In the genomic region with DNA sequence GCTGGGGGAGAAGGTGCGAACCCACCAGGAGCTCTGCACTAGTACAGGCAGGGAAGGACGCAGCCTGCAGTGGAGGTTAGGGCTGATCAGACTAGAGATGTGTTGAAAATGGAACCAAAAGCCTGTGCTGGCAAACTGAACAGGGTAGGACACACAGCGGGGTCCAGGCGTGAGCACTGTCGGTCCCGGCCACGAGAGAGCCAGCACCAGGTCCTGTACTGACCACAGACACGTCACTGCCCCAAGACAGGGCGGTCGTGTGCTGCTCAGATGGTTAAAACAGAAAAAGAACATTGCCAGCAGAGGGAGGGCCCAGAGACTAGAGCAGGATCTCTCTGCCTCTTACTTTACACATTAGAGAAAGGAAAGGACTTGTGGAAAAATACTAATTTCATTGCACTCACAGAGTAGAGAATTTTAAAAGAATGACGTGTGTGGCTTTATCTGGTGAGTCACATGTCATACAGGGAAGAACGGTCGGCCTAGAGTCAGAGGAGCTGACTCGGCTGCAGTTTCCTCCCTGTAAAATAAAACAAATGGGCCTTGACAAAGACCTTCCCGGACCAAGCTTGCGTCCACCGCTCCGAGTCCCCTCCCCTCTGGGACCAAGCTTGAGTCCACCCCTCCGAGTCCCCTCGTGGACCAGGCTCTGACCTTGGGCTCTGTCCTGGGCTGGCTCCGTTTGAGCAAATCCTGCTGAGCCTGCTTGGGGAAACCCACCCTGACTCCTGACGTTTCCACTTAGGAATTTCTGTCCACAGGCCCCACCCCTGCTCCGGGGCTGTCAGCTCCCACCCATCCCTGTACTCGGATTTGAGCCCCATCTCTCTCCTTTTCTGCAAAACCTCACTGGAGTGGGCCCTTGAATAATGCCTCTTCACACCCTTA, we compare ENCODE assay signal across 9 cellular contexts. TPM values are rescaled to one million over a fixed set of nuclear protein-coding genes. Genes with fewer than 3 reads are reported as not detected.
DNase-seq lines count a peak whose midpoint lies in the region; ATAC-seq, FAIRE-seq and TF ChIP-seq lines count a peak whose summit lies in the region.
"Had no signal": no experiment of that assay in that cellular context is flagged by ENCODE, and none has a peak within 500 bp of the region (broad histone marks: within the 10 kb centered on the region; RNA-seq: fewer than 3 reads in every experiment).

No MANE protein-coding gene starts in this region.

- H2BK20ac ChIP-seq in H1 (ENCODE audit: low read length): no peak overlapping the region

- no peaks in the 10 kb centered on the region for H3K9me3 Mint-ChIP-seq in activated CD4-positive, alpha-beta T cell treated with anti-CD3 and anti-CD28 coated beads, Interleukin-2, amount 10 ng/mL, durations not matched to agents 24 days and 14 days

- whole genome bisulfite sequencing in H1 (ENCODE audit: extremely low coverage in 1 of 2, insufficient coverage in 1 of 2, insufficient read length in 1 of 2, insufficient replicate concordance in 2 of 2, low coverage in 1 of 2, low lambda C conversion rate in 2 of 2, missing lambda C conversion rate in 1 of 2), 2 experiments: 92% methylated on average over 23 of the region's 24 CpGs; no CpG with 5 or more reads in 1 of the 2 experiments
- WGBS in upper lobe of left lung, 2 donors: 39 to 40% methylated on average over 21 to 24 of the region's 24 CpGs

- H3K9me3 ChIP-seq in H1 (ENCODE audit: insufficient read depth in 2 of 2, low read depth in 1 of 2, low read length in 1 of 2) (no peaks in the 10 kb centered on the region), mononuclear cell (ENCODE audit: low read depth, low read length) (no peaks in the 10 kb centered on the region), upper lobe of left lung (no peaks in the 10 kb centered on the region)

- TF ChIP-seq EP300 in H1 (IDR thresholded peaks at IDR 0.05; ENCODE audit: borderline replicate concordance in 1 of 2, low read depth in 2 of 2, low read length in 2 of 2) (no peak), upper lobe of left lung (IDR thresholded peaks at IDR 0.05) (no peak)

- H3K4me1 ChIP-seq in H1 (replicated peaks in 1 of 4; ENCODE audit: control insufficient read depth in 3 of 4, insufficient read depth in 4 of 4, low read length in 3 of 4) (peaks cover 0 to 2% (median 0%) of the 10 kb centered on the region in 4 experiments; a peak in 1 of 7 replicates), mononuclear cell (ENCODE audit: insufficient read depth, low read length) (no peaks in the 10 kb centered on the region), upper lobe of left lung (peaks cover 7 to 20% (median 15%) of the 10 kb centered on the region in 4 donors)

- no peaks in the 10 kb centered on the region for H3K79me1 ChIP-seq in H1 (ENCODE audit: low read depth, low read length)

- H3K18ac ChIP-seq in H1 (ENCODE audit: extremely low read depth, low read length): no peak overlapping the region; the same call in 1 of the 2 replicates

- H3K27me3 Mint-ChIP-seq in activated CD4-positive, alpha-beta T cell treated with anti-CD3 and anti-CD28 coated beads, Interleukin-2, amount 10 ng/mL, durations not matched to agents 24 days and 14 days: no peaks in the 10 kb centered on the region

- no peak overlapping the region for H3K14ac ChIP-seq in H1 (ENCODE audit: insufficient read length)

- H2AK5ac ChIP-seq in H1 (ENCODE audit: low read depth, low read length): no peak overlapping the region

- no peak overlapping the region for H2BK15ac ChIP-seq in H1 (ENCODE audit: low read length)

- TF ChIP-seq CTCF in RWPE1 (conservative IDR thresholded peaks at IDR 0.05; ENCODE audit: low read depth) (no peak), H1 (IDR thresholded peaks at IDR 0.05; ENCODE audit: control extremely low read depth in 1 of 3, insufficient read depth in 1 of 3, low read depth in 1 of 3, low read length in 3 of 3) (no peak), upper lobe of left lung (IDR thresholded peaks at IDR 0.05) (peak in 2 of 6 experiments; percentile 11 to 38)

- H2BK120ac ChIP-seq in H1 (replicated peaks; ENCODE audit: low read depth, low read length): no peak overlapping the region

- H3K36me3 ChIP-seq in H1 (ENCODE audit: control insufficient read depth in 2 of 4, insufficient read depth in 4 of 4, low read length in 3 of 4) (peaks cover 0 to 7% (median 2%) of the 10 kb centered on the region in 4 experiments; a peak in 4 of 8 replicates), upper lobe of left lung (peaks cover 0 to 30% (median 7%) of the 10 kb centered on the region in 4 donors)

- no peak for TF ChIP-seq RAD21 in H1 (IDR thresholded peaks at IDR 0.05 in 1 of 2, conservative IDR thresholded peaks at IDR 0.05 in 1 of 2; ENCODE audit: low read depth in 2 of 2, low read length in 2 of 2)

- H4K8ac ChIP-seq in H1 (ENCODE audit: extremely low read depth, insufficient read depth, low read length): no peak overlapping the region; the same call in 1 of the 2 replicates

- H2AFZ ChIP-seq in H1 (ENCODE audit: low read length): no peak overlapping the region

- peaks cover under 1% of the 10 kb centered on the region; the same call in 1 of the 2 replicates for H3K23me2 ChIP-seq in H1 (ENCODE audit: low read depth, low read length)

- H2BK5ac ChIP-seq in H1 (ENCODE audit: low read depth, low read length): peak overlapping the region; percentile 35; the same call in 1 of the 2 replicates

- H3K27me3 ChIP-seq in H1 (replicated peaks in 1 of 4; ENCODE audit: control insufficient read depth in 3 of 4, extremely low read depth in 1 of 4, insufficient read depth in 3 of 4, low read length in 3 of 4) (no peaks in the 10 kb centered on the region), mononuclear cell (ENCODE audit: insufficient read depth, low read length) (no peaks in the 10 kb centered on the region), upper lobe of left lung (no peaks in the 10 kb centered on the region)

- no peak overlapping the region for H3K23ac ChIP-seq in H1 (ENCODE audit: insufficient read length)

- FAIRE-seq in H1 (lab: Jason Lieb, UNC): no peak

- H3K36me3 Mint-ChIP-seq in activated CD4-positive, alpha-beta T cell treated with anti-CD3 and anti-CD28 coated beads, Interleukin-2, amount 10 ng/mL, durations not matched to agents 24 days and 14 days (ENCODE audit: low read depth): peaks cover 2% of the 10 kb centered on the region

- no peak overlapping the region for H2BK12ac ChIP-seq in H1 (ENCODE audit: low read depth, low read length)

- H3K4me1 Mint-ChIP-seq in activated CD4-positive, alpha-beta T cell treated with anti-CD3 and anti-CD28 coated beads, Interleukin-2, amount 10 ng/mL, durations not matched to agents 24 days and 14 days: peaks cover 5% of the 10 kb centered on the region

- POLR2A ChIA-PET in RWPE1 (lab: Yijun Ruan, JAX; ENCODE audit: low non-redundant PET) (no interaction called here), H1 (lab: Charles Lee; ENCODE audit: partially characterized antibody) (interaction anchor here (1.0 to 2.3 kb wide), 4 partner anchors 15 to 39 kb away, joined by 3 to 6 read pairs (median 6); a partner anchor contains a TSS)

- peaks cover 2% of the 10 kb centered on the region in 2 experiments for H4K20me1 ChIP-seq in H1 (replicated peaks in 1 of 2; ENCODE audit: control insufficient read depth in 1 of 2, insufficient read depth in 2 of 2, low read length in 2 of 2)

- DNase-seq in activated CD4-positive, alpha-beta T cell treated with anti-CD3 and anti-CD28 coated beads, Interleukin-2, amount 10 ng/mL, durations not matched to agents 24 days and 14 days: no peak
- no peak for DNase-seq in activated CD4-positive, alpha-beta T cell treated with anti-CD3 and anti-CD28 coated beads, Interleukin-2, amount 50 U/mL, for 48 hours
- peak; percentile 67 for DNase-seq in RWPE1 (ENCODE audit: low spot score)
- DNase-seq in H1 (ENCODE audit: low read depth in 1 of 2, low spot score in 2 of 2): no peak
- DNase-seq in upper lobe of left lung: peak; percentile 59 to 64
- no peak for DNase-seq in effector CD8-positive, alpha-beta T cell (lab: John Stamatoyannopoulos, UW)

- no peak overlapping the region for H3K9ac ChIP-seq in H1 (replicated peaks in 1 of 4; ENCODE audit: extremely low read depth in 1 of 4, low read depth in 3 of 4, low read length in 3 of 4)

- H3K4me3 ChIP-seq in H1 (ENCODE audit: extremely low read depth in 1 of 4, insufficient read depth in 2 of 4, low read depth in 3 of 4, low read length in 4 of 4): no peak overlapping the region
- H3K4me3 ChIP-seq in mononuclear cell (ENCODE audit: low read length): peak overlapping the region; percentile 22
- peak overlapping the region in 3 of 4 donors; percentile 37 to 56 (median 52) for H3K4me3 ChIP-seq in upper lobe of left lung

- no peak overlapping the region for H4K91ac ChIP-seq in H1 (replicated peaks; ENCODE audit: insufficient read length, low read length)

- H3K56ac ChIP-seq in H1 (replicated peaks; ENCODE audit: insufficient read length, low read depth, low read length): no peak overlapping the region

- H3K27ac ChIP-seq in RWPE1: peak overlapping the region; percentile 99
- H3K27ac ChIP-seq in H1 (ENCODE audit: low read depth, low read length): no peak overlapping the region
- H3K27ac ChIP-seq in upper lobe of left lung: peak overlapping the region; percentile 80 to 93 (median 89)
- H3K27ac ChIP-seq: C4-2B had no signal

- no peak overlapping the region for H3K4ac ChIP-seq in H1 (replicated peaks; ENCODE audit: insufficient read length, low read depth, low read length)

- H3K27ac Mint-ChIP-seq in activated CD4-positive, alpha-beta T cell treated with anti-CD3 and anti-CD28 coated beads, Interleukin-2, amount 10 ng/mL, durations not matched to agents 24 days and 14 days: peak overlapping the region; percentile 81

- ATAC-seq in upper lobe of left lung (ENCODE audit: low FRiP score in 2 of 2) (peak; percentile 85 to 93), GM19328 (IDR thresholded peaks at IDR 0.05; ENCODE audit: unreplicated experiment) (no peak)

- intact Hi-C loops in activated CD4-positive, alpha-beta T cell treated with anti-CD3 and anti-CD28 coated beads, Interleukin-2, amount 10 ng/mL, durations not matched to agents 24 days and 14 days (cut with micrococcal nuclease): loop anchor here (1.0 kb wide), 1 partner anchor 17 kb away; a partner anchor contains a TSS

- H3K4me2 ChIP-seq in H1 (ENCODE audit: insufficient read depth in 1 of 2, low read depth in 2 of 2, low read length in 2 of 2): no peak overlapping the region

- TF ChIP-seq POLR2A in H1 (IDR thresholded peaks at IDR 0.05; ENCODE audit: control extremely low read depth in 1 of 2, low read depth in 2 of 2, low read length in 2 of 2): no peak
- TF ChIP-seq POLR2A in upper lobe of left lung (IDR thresholded peaks at IDR 0.05): peak in 1 of 4 donors; percentile 39

- H3K79me2 ChIP-seq in H1 (ENCODE audit: control insufficient read depth in 1 of 2, insufficient read depth in 2 of 2, low read length in 2 of 2): no peaks in the 10 kb centered on the region

- CTCF ChIA-PET in RWPE1 (lab: Yijun Ruan, JAX): no interaction called here
- CTCF ChIA-PET in H1 (lab: Charles Lee; ENCODE audit: partially characterized antibody): interaction anchor here (0.6 to 1.9 kb wide), 12 partner anchors 11 to 106 kb away, joined by 3 to 6 read pairs (median 3); no protein-coding TSS in a partner anchor

- peak overlapping the region; percentile 78 for H3K4me3 Mint-ChIP-seq in activated CD4-positive, alpha-beta T cell treated with anti-CD3 and anti-CD28 coated beads, Interleukin-2, amount 10 ng/mL, durations not matched to agents 24 days and 14 days

- no peak overlapping the region for H4K5ac ChIP-seq in H1 (ENCODE audit: insufficient read length, low read depth, low read length)

RNA-seq across cellular contexts. Expression of a gene that starts 16.7 kb away (rescaled TPM):
- 33.7 and 36.2 TPM in 2 replicates for total RNA-seq in activated CD4-positive, alpha-beta T cell treated with anti-CD3 and anti-CD28 coated beads, Interleukin-2, amount 10 ng/mL, durations not matched to agents 24 days and 14 days
- total RNA-seq in H1 (2021; fragmentation: NEBNext Ultra II Directional; extraction: Animal tissue kit (Norgen Biotek cat#: 25700)): 32.7 and 40.2 TPM in 2 replicates
- 12.2 and 13.7 TPM in 2 replicates for polyA plus RNA-seq in H1 (2011; rRNA removed)
- 19.4 TPM for polyA plus RNA-seq in H1 (2011; cell fraction: cytosol; rRNA removed)
- polyA plus RNA-seq in H1 (2011; cell fraction: nucleus; rRNA removed): 11.4 TPM
- 20.8 to 26.7 TPM (median 24.0 TPM) in 4 replicates for polyA plus RNA-seq in H1 (2012, experiment 1 of 2)
- 30.1 TPM for polyA plus RNA-seq in H1 (2012, experiment 2 of 2)
- 25.8 TPM for polyA plus RNA-seq in H1 (2013, experiment 1 of 2)
- 25.8 TPM for polyA plus RNA-seq in H1 (2013, experiment 2 of 2)
- polyA minus RNA-seq in H1 (2011; rRNA and poly(A)+ RNA removed): 10.3 and 10.4 TPM in 2 replicates
- 8.7 TPM for polyA minus RNA-seq in H1 (2011; cell fraction: cytosol; rRNA and poly(A)+ RNA removed)
- polyA minus RNA-seq in H1 (2011; cell fraction: nucleus; rRNA and poly(A)+ RNA removed): 6.1 TPM
- total RNA-seq in mononuclear cell (25.6 TPM), upper lobe of left lung (10 to 100 TPM; 40.9 to 87.3 (median 77.3) TPM)

RNA-seq across cellular contexts. Expression of a gene that starts 22.1 kb away (rescaled TPM):
- 27.8 and 29.8 TPM in 2 replicates for total RNA-seq in activated CD4-positive, alpha-beta T cell treated with anti-CD3 and anti-CD28 coated beads, Interleukin-2, amount 10 ng/mL, durations not matched to agents 24 days and 14 days
- total RNA-seq in H1 (2021; fragmentation: NEBNext Ultra II Directional; extraction: Animal tissue kit (Norgen Biotek cat#: 25700)): 40.8 and 42.7 TPM in 2 replicates
- 11.7 and 13.9 TPM in 2 replicates for polyA plus RNA-seq in H1 (2011; rRNA removed)
- 22.5 TPM for polyA plus RNA-seq in H1 (2011; cell fraction: cytosol; rRNA removed)
- polyA plus RNA-seq in H1 (2011; cell fraction: nucleus; rRNA removed): 15.1 TPM
- 31.8 to 34.8 TPM (median 33.6 TPM) in 4 replicates for polyA plus RNA-seq in H1 (2012, experiment 1 of 2)
- polyA plus RNA-seq in H1 (2012, experiment 2 of 2): 9.2 TPM
- polyA plus RNA-seq in H1 (2013, experiment 1 of 2): 30.0 TPM
- polyA plus RNA-seq in H1 (2013, experiment 2 of 2): 30.4 TPM
- 11.2 and 11.5 TPM in 2 replicates for polyA minus RNA-seq in H1 (2011; rRNA and poly(A)+ RNA removed)
- polyA minus RNA-seq in H1 (2011; cell fraction: cytosol; rRNA and poly(A)+ RNA removed): 21.4 TPM
- 21.8 TPM for polyA minus RNA-seq in H1 (2011; cell fraction: nucleus; rRNA and poly(A)+ RNA removed)
- total RNA-seq in mononuclear cell: 26.2 TPM
- 10 to 100 TPM; 17.1 to 19.5 (median 18.0) TPM for total RNA-seq in upper lobe of left lung

RNA-seq across cellular contexts. Expression of a gene that starts 39.0 kb away (rescaled TPM):
- total RNA-seq in activated CD4-positive, alpha-beta T cell treated with anti-CD3 and anti-CD28 coated beads, Interleukin-2, amount 10 ng/mL, durations not matched to agents 24 days and 14 days: 1,768 and 1,784 TPM in 2 replicates
- total RNA-seq in H1 (2021; fragmentation: NEBNext Ultra II Directional; extraction: Animal tissue kit (Norgen Biotek cat#: 25700)): 1,867 and 1,891 TPM in 2 replicates
- 765 and 1,314 TPM in 2 replicates for polyA plus RNA-seq in H1 (2011; rRNA removed)
- polyA plus RNA-seq in H1 (2011; cell fraction: cytosol; rRNA removed): 1,935 TPM
- polyA plus RNA-seq in H1 (2011; cell fraction: nucleus; rRNA removed): 982 TPM
- 1,519 to 2,491 TPM (median 1,703 TPM) in 4 replicates for polyA plus RNA-seq in H1 (2012, experiment 1 of 2)
- polyA plus RNA-seq in H1 (2012, experiment 2 of 2): 1,600 TPM
- 4,759 TPM for polyA plus RNA-seq in H1 (2013, experiment 1 of 2)
- 4,618 TPM for polyA plus RNA-seq in H1 (2013, experiment 2 of 2)
- polyA minus RNA-seq in H1 (2011; rRNA and poly(A)+ RNA removed): 203 and 227 TPM in 2 replicates
- 340 TPM for polyA minus RNA-seq in H1 (2011; cell fraction: cytosol; rRNA and poly(A)+ RNA removed)
- polyA minus RNA-seq in H1 (2011; cell fraction: nucleus; rRNA and poly(A)+ RNA removed): 248 TPM
- total RNA-seq in mononuclear cell (1,928 TPM), upper lobe of left lung (1,000 to 10,000 TPM in 2 of 6 donors, 100 to 1,000 TPM in 4; 689 to 1,790 (median 847) TPM)

RNA-seq across cellular contexts. Expression of a gene that starts 58.9 kb away (rescaled TPM):
- 0.47 and 0.49 TPM in 2 replicates for total RNA-seq in activated CD4-positive, alpha-beta T cell treated with anti-CD3 and anti-CD28 coated beads, Interleukin-2, amount 10 ng/mL, durations not matched to agents 24 days and 14 days
- total RNA-seq in H1 (2021; fragmentation: NEBNext Ultra II Directional; extraction: Animal tissue kit (Norgen Biotek cat#: 25700)): 0.25 and 0.47 TPM in 2 replicates
- polyA plus RNA-seq in H1 (2011; rRNA removed): 0.58 and 0.80 TPM in 2 replicates
- 1.1 TPM for polyA plus RNA-seq in H1 (2011; cell fraction: cytosol; rRNA removed)
- 1.6 TPM for polyA plus RNA-seq in H1 (2011; cell fraction: nucleus; rRNA removed)
- polyA plus RNA-seq in H1 (2012, experiment 1 of 2): 0.70 to 0.87 TPM (median 0.72 TPM) in 4 replicates
- 0.30 TPM for polyA plus RNA-seq in H1 (2012, experiment 2 of 2)
- polyA plus RNA-seq in H1 (2013, experiment 1 of 2): 0.32 TPM
- 0.15 TPM for polyA plus RNA-seq in H1 (2013, experiment 2 of 2)
- polyA minus RNA-seq in H1 (2011; rRNA and poly(A)+ RNA removed): 0.19 and 0.41 TPM in 2 replicates
- not detected for polyA minus RNA-seq in H1 (2011; cell fraction: cytosol; rRNA and poly(A)+ RNA removed)
- polyA minus RNA-seq in H1 (2011; cell fraction: nucleus; rRNA and poly(A)+ RNA removed): 1.4 TPM
- total RNA-seq in mononuclear cell (not detected), upper lobe of left lung (1 to 10 TPM in 3 of 6 donors, under 1 TPM in 2, not detected in 1; 0.79 to 2.3 (median 1.3) TPM)

Comparison
In these comparisons a context has a peak if more than half of its experiments do, and no peak if none do; other contexts are left out.
1. DNase-seq: peak in RWPE1 (single experiment) and upper lobe of left lung (2 of 2); none in activated CD4-positive, alpha-beta T cell treated with anti-CD3 and anti-CD28 coated beads, Interleukin-2, amount 10 ng/mL, durations not matched to agents 24 days and 14 days (single experiment), activated CD4-positive, alpha-beta T cell treated with anti-CD3 and anti-CD28 coated beads, Interleukin-2, amount 50 U/mL, for 48 hours (0 of 2), H1 (0 of 2) and effector CD8-positive, alpha-beta T cell (single experiment).
2. H3K4me3 ChIP-seq: peak in mononuclear cell (single experiment) and upper lobe of left lung (3 of 4); none in H1 (0 of 4).